ENCODE assay signal across 27 cellular contexts in the genomic region with DNA sequence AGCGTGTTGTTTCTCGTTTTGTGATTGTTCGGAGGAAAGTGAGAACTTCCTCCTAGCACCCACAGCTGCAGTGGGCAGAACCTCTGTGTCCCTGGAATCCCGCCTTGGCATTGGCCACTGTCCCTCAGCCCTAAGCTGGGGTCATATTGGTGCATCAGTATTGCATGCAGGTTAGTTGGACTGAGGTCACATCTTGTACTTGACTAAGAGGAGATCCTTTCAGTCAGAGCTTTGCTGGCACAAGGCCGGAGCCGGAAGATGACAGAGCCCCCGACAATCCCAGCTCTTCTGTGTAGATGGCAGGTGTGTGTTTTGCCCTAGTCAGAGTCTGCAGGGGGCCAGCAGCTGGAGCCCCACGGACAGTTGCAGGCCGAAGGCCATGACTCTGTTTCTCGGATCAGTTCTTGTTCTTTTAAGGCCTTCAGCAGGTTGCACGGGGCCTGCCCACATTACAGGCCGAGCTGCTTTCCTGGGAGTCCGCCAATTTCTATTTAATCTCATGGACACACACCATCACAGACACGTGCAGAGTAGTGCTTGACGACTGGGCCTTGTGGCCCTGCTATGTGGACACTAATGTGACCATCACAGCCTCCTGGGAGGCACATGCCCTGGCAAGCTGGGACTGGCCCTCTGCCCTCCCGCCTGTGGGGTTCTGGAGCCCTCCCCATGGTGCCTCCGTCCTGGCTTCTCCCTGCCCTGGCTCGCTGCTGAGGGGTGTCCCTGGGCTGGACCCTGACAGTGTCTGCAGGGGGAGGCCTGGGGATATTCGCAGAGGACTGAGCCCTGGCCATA. TPM values are rescaled to one million over a fixed set of nuclear protein-coding genes. Genes with fewer than 3 reads are reported as not detected.
DNase-seq lines count a peak whose midpoint lies in the region; ATAC-seq, FAIRE-seq and TF ChIP-seq lines count a peak whose summit lies in the region.
"Had no signal": no experiment of that assay in that cellular context is flagged by ENCODE, and none has a peak within 500 bp of the region (broad histone marks: within the 10 kb centered on the region; RNA-seq: fewer than 3 reads in every experiment).

No MANE protein-coding gene starts in this region.

- H3K9me1 ChIP-seq in K562 (ENCODE audit: control insufficient read depth, insufficient read depth, low read length): peaks cover 22% of the 10 kb centered on the region

- BruUV-seq in K562 (replicated peaks; lab: Mats Ljungman, UMichigan): no TSS peak

- no peak overlapping the region for H4K8ac ChIP-seq in H9 (replicated peaks; ENCODE audit: insufficient read length, low read depth, low read length)

- H4K20me1 ChIP-seq in K562 (replicated peaks; ENCODE audit: control insufficient read depth, insufficient read depth, low read length) (peaks cover 11% of the 10 kb centered on the region), H9 (ENCODE audit: control insufficient read depth, insufficient read depth, insufficient read length) (no peaks in the 10 kb centered on the region)

- ATAC-seq in K562: no peak
- ATAC-seq in stimulated activated naive B cell treated with anti-CD40 and anti-IgM and Interleukin-4, amounts not matched to agents 10 μg/mL and 1 μg/mL and 100 μg/mL, for 72 hours (replicated peaks): no peak

- no peak overlapping the region for H2BK20ac ChIP-seq in H9 (ENCODE audit: low read depth, low read length, poor library complexity, severe bottlenecking)

- TF ChIP-seq RAD21 in K562 (CRISPR knock-in tag; conservative IDR thresholded peaks at IDR 0.05 in 1 of 2, IDR thresholded peaks at IDR 0.05 in 1 of 2): no peak

- no peaks in the 10 kb centered on the region for H3K79me1 ChIP-seq in H9 (ENCODE audit: insufficient read depth, low read depth, low read length, poor library complexity, severe bottlenecking)

- no peak overlapping the region for H3K4ac ChIP-seq in H9 (ENCODE audit: low read depth, low read length)

- peaks cover 7 to 17% of the 10 kb centered on the region in 2 donors for H3K4me1 Mint-ChIP-seq in stimulated activated naive B cell treated with anti-CD40 and anti-IgM and Interleukin-4, amounts not matched to agents 10 μg/mL and 1 μg/mL and 100 μg/mL, for 72 hours
- H3K4me1 Mint-ChIP-seq in H9: no peaks in the 10 kb centered on the region

- H3K9me3 ChIP-seq in K562 (replicated peaks; ENCODE audit: control insufficient read depth, insufficient read depth, low read depth, low read length): no peaks in the 10 kb centered on the region
- H3K9me3 ChIP-seq in right atrium auricular region: no peaks in the 10 kb centered on the region
- H3K9me3 ChIP-seq in skeletal muscle tissue (ENCODE audit: control insufficient read depth in 3 of 3, low read length in 3 of 3): no peaks in the 10 kb centered on the region
- H3K9me3 ChIP-seq in H9 (ENCODE audit: control insufficient read depth, low read depth, low read length): no peaks in the 10 kb centered on the region
- H3K9me3 ChIP-seq: SJCRH30, stomach had no signal

- no peak overlapping the region for H3K4me3 Mint-ChIP-seq in stimulated activated naive B cell treated with anti-CD40 and anti-IgM and Interleukin-4, amounts not matched to agents 10 μg/mL and 1 μg/mL and 100 μg/mL, for 72 hours
- no peak overlapping the region for H3K4me3 Mint-ChIP-seq in H9
- H3K4me3 Mint-ChIP-seq: nephron; T-helper 1 cell treated with Interleukin-12 subunit alpha and Interleukin-12 subunit beta and Interleukin-4 antibody, amounts not matched to agents 30 μg/mL and 1 μg/mL, for 36 hours had no signal

- H3K27me3 ChIP-seq in H7 (ENCODE audit: control insufficient read depth, insufficient read depth, low read length): no peaks in the 10 kb centered on the region
- no peaks in the 10 kb centered on the region for H3K27me3 ChIP-seq in K562 (ENCODE audit: control insufficient read depth in 2 of 2, insufficient read depth in 2 of 2, low read length in 2 of 2)
- no peaks in the 10 kb centered on the region for H3K27me3 ChIP-seq in right atrium auricular region
- H3K27me3 ChIP-seq in skeletal muscle tissue (ENCODE audit: control insufficient read depth in 3 of 3, insufficient read depth in 3 of 3, low read length in 3 of 3): no peaks in the 10 kb centered on the region
- H3K27me3 ChIP-seq in H9 (ENCODE audit: insufficient read depth, low read length): no peaks in the 10 kb centered on the region
- H3K27me3 ChIP-seq: dorsolateral prefrontal cortex, SJCRH30, stomach had no signal

- POLR2A ChIA-PET in K562 (lab: Yijun Ruan, JAX): interaction anchor here (0.5 to 1.3 kb wide), 6 partner anchors 10 to 727 kb away, joined by 3 to 4 read pairs (median 3); no protein-coding TSS in a partner anchor

- H3T11ph ChIP-seq in H9 (ENCODE audit: low read length): no peak overlapping the region

- 79% methylated on average over 19 of the region's 19 CpGs for WGBS in K562 (ENCODE audit: insufficient coverage, low coverage, missing lambda C conversion rate)
- no CpG with 5 or more reads among the region's 19 CpGs for WGBS in H9 (ENCODE audit: extremely low coverage, insufficient read length, low lambda C conversion rate)

- no peak overlapping the region for H2BK15ac ChIP-seq in H9 (ENCODE audit: low read depth, low read length)

- no peak overlapping the region for H4K5ac ChIP-seq in H9 (ENCODE audit: insufficient read length, low read depth, low read length)

- peak overlapping the region in 1 of 2 experiments; percentile 62; a peak in 2 of 4 replicates for H3K9ac ChIP-seq in K562 (ENCODE audit: insufficient read depth in 1 of 2, low read depth in 2 of 2, low read length in 2 of 2)
- H3K9ac ChIP-seq in skeletal muscle tissue (ENCODE audit: low read depth in 1 of 3, low read length in 3 of 3): peak overlapping the region in 1 of 3 donors; percentile 45
- no peak overlapping the region for H3K9ac ChIP-seq in H9 (ENCODE audit: extremely low read depth, insufficient read length, low read length)

- no peak overlapping the region for H3K4me3 ChIP-seq in H7 (ENCODE audit: insufficient read depth, low read depth, low read length)
- H3K4me3 ChIP-seq in K562: no peak overlapping the region
- H3K4me3 ChIP-seq in right atrium auricular region: no peak overlapping the region
- H3K4me3 ChIP-seq in skeletal muscle tissue (ENCODE audit: low read length in 3 of 3): no peak overlapping the region
- H3K4me3 ChIP-seq: SJCRH30, stomach had no signal

- H2BK5ac ChIP-seq in H9 (ENCODE audit: insufficient read length, low read length): no peak overlapping the region

- H3K4me2 ChIP-seq in K562 (ENCODE audit: insufficient read depth, low read length) (no peak overlapping the region; the same call in 1 of the 2 replicates), H9 (ENCODE audit: insufficient read depth, insufficient read length, low read length) (no peak overlapping the region)

- no peak overlapping the region for H3K56ac ChIP-seq in H9 (ENCODE audit: insufficient read length, low read depth, low read length)

- H2AFZ ChIP-seq in K562 (ENCODE audit: low read depth, low read length) (no peak overlapping the region), H9 (ENCODE audit: low read length) (no peak overlapping the region)

- no peak overlapping the region for H2AK5ac ChIP-seq in H9 (ENCODE audit: insufficient read length, low read length)

- H3K14ac ChIP-seq in H9 (ENCODE audit: insufficient read depth, low read length): no peak overlapping the region

- FAIRE-seq in K562 (lab: Jason Lieb, UNC): no peak
- FAIRE-seq: small intestine had no signal

- H3K18ac ChIP-seq in H9 (ENCODE audit: insufficient read length, low read depth, low read length): no peak overlapping the region

- no peak overlapping the region for H4K91ac ChIP-seq in H9 (ENCODE audit: insufficient read length, low read depth, low read length)

- peak; percentile 39 for DNase-seq in H7
- no peak for DNase-seq in K562 (ENCODE audit: extremely low read depth in 1 of 4, low spot score in 3 of 4)
- DNase-seq in right atrium auricular region (ENCODE audit: low spot score): no peak
- DNase-seq in stimulated activated naive B cell treated with anti-CD40 and anti-IgM and Interleukin-4, amounts not matched to agents 10 μg/mL and 1 μg/mL and 100 μg/mL, for 72 hours: no peak
- DNase-seq in H9: no peak
- DNase-seq in DMS53 treated with DMSO at 0.1 percent for 48 hours (lab: John Stamatoyannopoulos, UW; ENCODE audit: unreplicated experiment): no peak
- no peak for DNase-seq in activated CD4-positive, alpha-beta T cell treated with anti-CD3 and anti-CD28 coated beads, Interleukin-2, amount 50 U/mL, for 48 hours
- DNase-seq: activated CD4-positive, alpha-beta T cell treated with anti-CD3 and anti-CD28 coated beads, Interleukin-2, amount 50 U/mL, for 1 hour; activated gamma-delta T cell treated with Interleukin-2 at 50 U/mL for 16 hours; activated T-cell treated with anti-CD3 and anti-CD28 coated beads for 4 hours; amniotic stem cell; C1 segment of cervical spinal cord; dorsolateral prefrontal cortex; foreskin fibroblast; GF-D8; mesenchymal stem cell; NCI-H1436 treated with DMSO at 0.1 percent for 48 hours; NCI-H2171 treated with DMSO at 0.1 percent for 48 hours; NCI-H748 treated with DMSO at 0.1 percent for 48 hours; SJCRH30; small intestine; stimulated activated CD4-positive, alpha-beta T cell treated with anti-CD3 and anti-CD28 coated beads, Interleukin-4, amount 100 ng/mL, for 1 hour; stomach had no signal

- intact Hi-C loops in K562 (cut with micrococcal nuclease): no loop called here

- peaks cover 8% of the 10 kb centered on the region for H3K36me3 ChIP-seq in H7 (replicated peaks; ENCODE audit: control insufficient read depth, insufficient read depth, low read length)
- H3K36me3 ChIP-seq in K562 (ENCODE audit: control insufficient read depth, insufficient read depth, low read length): peaks cover 44% of the 10 kb centered on the region
- H3K36me3 ChIP-seq in right atrium auricular region: peaks cover 21% of the 10 kb centered on the region
- H3K36me3 ChIP-seq in skeletal muscle tissue (ENCODE audit: control insufficient read depth in 3 of 3, insufficient read depth in 3 of 3, low read length in 3 of 3): peaks cover 13 to 20% (median 14%) of the 10 kb centered on the region in 3 donors

- H2BK120ac ChIP-seq in H9 (ENCODE audit: low read depth, low read length, poor library complexity, severe bottlenecking): no peak overlapping the region

- H3K27ac ChIP-seq in K562 (ENCODE audit: extremely low read depth, low read depth, low read length) (no peak overlapping the region; the same call in 2 of the 3 replicates), right atrium auricular region (peak overlapping the region; percentile 50 to 58), skeletal muscle tissue (ENCODE audit: low read depth, low read length) (peak overlapping the region; percentile 44), H9 (ENCODE audit: insufficient read length, low read depth, low read length) (no peak overlapping the region)
- H3K27ac ChIP-seq: SJCRH30, VCaP had no signal

- no peaks in the 10 kb centered on the region for H3K9me3 Mint-ChIP-seq in stimulated activated naive B cell treated with anti-CD40 and anti-IgM and Interleukin-4, amounts not matched to agents 10 μg/mL and 1 μg/mL and 100 μg/mL, for 72 hours
- no peaks in the 10 kb centered on the region for H3K9me3 Mint-ChIP-seq in H9
- H3K9me3 Mint-ChIP-seq: nephron; T-helper 1 cell treated with Interleukin-12 subunit alpha and Interleukin-12 subunit beta and Interleukin-4 antibody, amounts not matched to agents 30 μg/mL and 1 μg/mL, for 36 hours had no signal

- no peak overlapping the region for H2BK12ac ChIP-seq in H9 (ENCODE audit: insufficient read length, low read depth, low read length)

- peaks cover 67% of the 10 kb centered on the region for H3K79me2 ChIP-seq in K562 (ENCODE audit: control insufficient read depth, insufficient read depth, low read length)
- peaks cover 2% of the 10 kb centered on the region; the same call in 1 of the 2 replicates for H3K79me2 ChIP-seq in H9 (ENCODE audit: insufficient read depth, low read length)

- H3K4me1 ChIP-seq in K562 (replicated peaks in 1 of 2; ENCODE audit: control insufficient read depth in 2 of 2, insufficient read depth in 2 of 2, low read length in 2 of 2) (peaks cover 35 to 40% of the 10 kb centered on the region in 2 experiments), right atrium auricular region (peaks cover 0 to 27% of the 10 kb centered on the region in 2 donors), skeletal muscle tissue (ENCODE audit: control insufficient read depth in 3 of 3, insufficient read depth in 3 of 3, low read length in 3 of 3) (peaks cover 31 to 69% (median 31%) of the 10 kb centered on the region in 3 donors), H9 (ENCODE audit: insufficient read depth, low read length) (no peaks in the 10 kb centered on the region)

- TF ChIP-seq POLR2A in K562 (conservative IDR thresholded peaks at IDR 0.05): no peak

- TF ChIP-seq EP300 in K562 (IDR thresholded peaks at IDR 0.05; ENCODE audit: low read length): no peak

- no peaks in the 10 kb centered on the region for H3K27me3 Mint-ChIP-seq in stimulated activated naive B cell treated with anti-CD40 and anti-IgM and Interleukin-4, amounts not matched to agents 10 μg/mL and 1 μg/mL and 100 μg/mL, for 72 hours
- no peaks in the 10 kb centered on the region for H3K27me3 Mint-ChIP-seq in H9 (ENCODE audit: low read depth)

- peaks cover 30 to 46% of the 10 kb centered on the region in 2 donors for H3K36me3 Mint-ChIP-seq in stimulated activated naive B cell treated with anti-CD40 and anti-IgM and Interleukin-4, amounts not matched to agents 10 μg/mL and 1 μg/mL and 100 μg/mL, for 72 hours
- peaks cover 7 to 29% (median 29%) of the 10 kb centered on the region in 3 experiments for H3K36me3 Mint-ChIP-seq in H9 (ENCODE audit: insufficient read depth in 1 of 3, low read depth in 3 of 3)

- TF ChIP-seq CTCF in K562 (IDR thresholded peaks at IDR 0.05 in 2 of 3, conservative IDR thresholded peaks at IDR 0.05 in 1 of 3; ENCODE audit: insufficient read depth in 2 of 3, low read depth in 1 of 3, low read length in 3 of 3): no peak
- TF ChIP-seq CTCF in right atrium auricular region (IDR thresholded peaks at IDR 0.05): no peak
- no peak for TF ChIP-seq CTCF in H9 (conservative IDR thresholded peaks at IDR 0.05)

- no peaks in the 10 kb centered on the region for H3K23me2 ChIP-seq in H9 (ENCODE audit: insufficient read length, low read depth, low read length, poor library complexity, severe bottlenecking)

- no peak overlapping the region for H3K27ac Mint-ChIP-seq in stimulated activated naive B cell treated with anti-CD40 and anti-IgM and Interleukin-4, amounts not matched to agents 10 μg/mL and 1 μg/mL and 100 μg/mL, for 72 hours
- no peak overlapping the region for H3K27ac Mint-ChIP-seq in H9
- H3K27ac Mint-ChIP-seq: nephron had no signal

- in situ Hi-C loops in K562 (cut with MboI): no loop called here

- no peak overlapping the region for H3K23ac ChIP-seq in H9 (ENCODE audit: insufficient read length, low read depth, low read length)

- CTCF ChIA-PET in K562 (lab: Yijun Ruan, JAX; ENCODE audit: low intra/inter-chr PET ratio): no interaction called here

RNA-seq across cellular contexts. Expression of gene SNAP47, which starts 14.9 kb away (rescaled TPM):
- total RNA-seq in H7 (2014; rRNA removed; shearing (Covaris generic)): 122 and 123 TPM in 2 replicates
- total RNA-seq in K562 (2011; cell fraction: chromatin; rRNA removed; ENCODE audit: low replicate concordance): 76.1 and 128 TPM in 2 replicates
- total RNA-seq in K562 (2011; cell fraction: nucleolus; rRNA removed): 57.5 and 65.0 TPM in 2 replicates
- total RNA-seq in K562 (2011; cell fraction: nucleoplasm; rRNA removed): 47.6 and 53.5 TPM in 2 replicates
- total RNA-seq in K562 (2014; rRNA removed): 40.9 and 49.6 TPM in 2 replicates
- total RNA-seq in K562 (2014; rRNA removed; fragmentation: Illumina TruSeq; extraction: Trizol): 30.7 and 32.7 TPM in 2 replicates
- total RNA-seq in K562 (2015; rRNA removed; fragmentation: Illumina TruSeq; extraction: Trizol): 32.5 and 33.2 TPM in 2 replicates
- 37.3 and 41.3 TPM in 2 replicates for total RNA-seq in K562 (2021)
- 32.1 and 36.8 TPM in 2 replicates for polyA plus RNA-seq in K562 (2011; rRNA removed)
- 38.5 and 42.9 TPM in 2 replicates for polyA plus RNA-seq in K562 (2011; cell fraction: cytosol; rRNA removed)
- 32.8 and 52.6 TPM in 2 replicates for polyA plus RNA-seq in K562 (2011; cell fraction: nucleus; rRNA removed)
- polyA plus RNA-seq in K562 (2012): 28.7 and 32.4 TPM in 2 replicates
- 32.6 and 36.8 TPM in 2 replicates for polyA plus RNA-seq in K562 (2014; fragmentation: Illumina TruSeq; extraction: Trizol)
- polyA plus RNA-seq in K562 (2014; fragmentation: Nextera tagmentation; extraction: Ambion mirVana): 1 to 10 TPM; 2.5 to 4.4 TPM
- 24.9 and 33.0 TPM in 2 replicates for polyA plus RNA-seq in K562 (2014; rRNA removed)
- 33.3 and 35.8 TPM in 2 replicates for polyA minus RNA-seq in K562 (2011; rRNA and poly(A)+ RNA removed)
- polyA minus RNA-seq in K562 (2011; cell fraction: cytosol; rRNA and poly(A)+ RNA removed): 21.2 TPM in 2 replicates
- polyA minus RNA-seq in K562 (2011; cell fraction: nucleus; rRNA and poly(A)+ RNA removed): 38.6 and 53.3 TPM in 2 replicates
- total RNA-seq in right atrium auricular region: 100 to 1,000 TPM in 1 of 2 donors, 10 to 100 TPM in 1; 39.1 to 102 TPM
- total RNA-seq in skeletal muscle tissue: 44.9 TPM
- 44.1 TPM in 2 replicates for total RNA-seq in H9 (2021)

RNA-seq across cellular contexts. Expression of gene JMJD4, which starts 15.0 kb away (rescaled TPM):
- total RNA-seq in H7 (2014; rRNA removed; shearing (Covaris generic)): 45.3 and 54.4 TPM in 2 replicates
- 49.8 and 198 TPM in 2 replicates for total RNA-seq in K562 (2011; cell fraction: chromatin; rRNA removed; ENCODE audit: low replicate concordance)
- 191 and 200 TPM in 2 replicates for total RNA-seq in K562 (2011; cell fraction: nucleolus; rRNA removed)
- 67.6 and 91.5 TPM in 2 replicates for total RNA-seq in K562 (2011; cell fraction: nucleoplasm; rRNA removed)
- total RNA-seq in K562 (2014; rRNA removed) (39.6 and 52.8 TPM in 2 replicates), K562 (2014; rRNA removed; fragmentation: Illumina TruSeq; extraction: Trizol) (19.5 and 20.3 TPM in 2 replicates), K562 (2015; rRNA removed; fragmentation: Illumina TruSeq; extraction: Trizol) (30.3 and 33.9 TPM in 2 replicates), K562 (2021) (41.7 and 42.6 TPM in 2 replicates), right atrium auricular region (10 to 100 TPM; 11.0 to 11.1 TPM), skeletal muscle tissue (19.3 TPM), H9 (2021) (24.4 and 26.0 TPM in 2 replicates)
- polyA plus RNA-seq in K562 (2011; rRNA removed) (23.4 and 29.2 TPM in 2 replicates), K562 (2014; fragmentation: Illumina TruSeq; extraction: Trizol) (22.0 and 26.6 TPM in 2 replicates), K562 (2014; fragmentation: Nextera tagmentation; extraction: Ambion mirVana) (1 to 10 TPM; 1.4 to 3.0 TPM), K562 (2014; rRNA removed) (31.7 and 34.7 TPM in 2 replicates)
- 30.5 and 75.3 TPM in 2 replicates for polyA plus RNA-seq in K562 (2011; cell fraction: cytosol; rRNA removed)
- 80.7 and 138 TPM in 2 replicates for polyA plus RNA-seq in K562 (2011; cell fraction: nucleus; rRNA removed)
- 22.6 and 23.5 TPM in 2 replicates for polyA plus RNA-seq in K562 (2012)
- polyA minus RNA-seq in K562 (2011; rRNA and poly(A)+ RNA removed): 26.8 and 39.5 TPM in 2 replicates
- polyA minus RNA-seq in K562 (2011; cell fraction: cytosol; rRNA and poly(A)+ RNA removed): 16.2 and 28.8 TPM in 2 replicates
- 148 and 159 TPM in 2 replicates for polyA minus RNA-seq in K562 (2011; cell fraction: nucleus; rRNA and poly(A)+ RNA removed)

Comparison
In these comparisons a context has a peak if more than half of its experiments do, and no peak if none do; other contexts are left out.
1. H3K27ac ChIP-seq: peak in right atrium auricular region (2 of 2) and skeletal muscle tissue (single experiment); none in K562 (single experiment) and H9 (single experiment).